ENCODE assay signal across 16 cellular contexts in the genomic region with DNA sequence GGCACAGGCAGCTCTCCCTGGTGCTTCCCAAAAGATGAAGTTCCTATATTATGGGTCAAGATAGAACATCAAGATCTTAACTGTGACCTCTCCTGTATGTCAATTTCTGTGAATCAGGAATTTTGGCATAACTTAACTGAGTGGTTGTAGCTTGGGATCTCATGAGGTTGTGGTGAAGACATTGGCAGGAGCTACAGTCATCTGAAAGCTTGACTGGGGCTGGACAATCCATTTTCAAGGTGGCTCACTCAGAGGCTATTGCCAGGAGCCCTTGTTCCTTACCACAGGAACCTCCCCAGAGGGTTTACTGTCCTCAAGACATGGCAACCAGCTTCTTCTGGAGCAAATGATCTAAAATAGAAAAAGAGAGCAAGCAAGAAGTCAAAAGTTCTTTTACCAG.
DNase-seq lines count a peak whose midpoint lies in the region; ATAC-seq and TF ChIP-seq lines count a peak whose summit lies in the region.
"Had no signal": no experiment of that assay in that cellular context is flagged by ENCODE, and none has a peak within 500 bp of the region (broad histone marks: within the 10 kb centered on the region; RNA-seq: fewer than 3 reads in every experiment).

No MANE protein-coding gene starts in this region.

- no peak overlapping the region for H3K9ac ChIP-seq in smooth muscle cell (ENCODE audit: low read depth)
- H3K9ac ChIP-seq: BLaER1 treated with 17β-estradiol and CSF1 and Interleukin-3, amounts not matched to agents 10 nM and 100 nM had no signal

- H3K36me3 ChIP-seq in smooth muscle cell (ENCODE audit: low read depth), result no peaks in the 10 kb centered on the region
- H3K36me3 ChIP-seq: BLaER1 treated with 17β-estradiol and CSF1 and Interleukin-3, amounts not matched to agents 10 nM and 100 nM had no signal

- no peaks in the 10 kb centered on the region for H4K20me1 ChIP-seq in smooth muscle cell (ENCODE audit: low read depth)
- H4K20me1 ChIP-seq: BLaER1 treated with 17β-estradiol and CSF1 and Interleukin-3, amounts not matched to agents 10 nM and 100 nM had no signal

- H3F3A ChIP-seq in smooth muscle cell (ENCODE audit: low read depth), result peaks cover 5% of the 10 kb centered on the region

- peak overlapping the region; percentile 80 to 82 for H3K27ac Mint-ChIP-seq in activated naive CD4-positive, alpha-beta T cell treated with anti-CD3 and anti-CD28 coated beads, Interleukin-2, amount 50 U/mL, for 72 hours
- peak overlapping the region; percentile 81 for H3K27ac Mint-ChIP-seq in activated T-helper 2 cell treated with anti-CD3 and anti-CD28 coated beads, Interferon-gamma antibody, Interleukin-2, Interleukin-4, amounts not matched to agents 10 μg/mL and 5 μg/mL and 100 μg/mL, durations not matched to agents 14 hours and 24 hours and 36 hours

- peaks cover 4 to 26% of the 10 kb centered on the region in 2 donors for H3K9me3 Mint-ChIP-seq in activated naive CD4-positive, alpha-beta T cell treated with anti-CD3 and anti-CD28 coated beads, Interleukin-2, amount 50 U/mL, for 72 hours
- H3K9me3 Mint-ChIP-seq in activated T-helper 2 cell treated with anti-CD3 and anti-CD28 coated beads, Interferon-gamma antibody, Interleukin-2, Interleukin-4, amounts not matched to agents 10 μg/mL and 5 μg/mL and 100 μg/mL, durations not matched to agents 14 hours and 24 hours and 36 hours, result peaks cover 44% of the 10 kb centered on the region

- TF ChIP-seq CTCF in smooth muscle cell (IDR thresholded peaks at IDR 0.05; ENCODE audit: borderline replicate concordance, insufficient read depth, poor library complexity, severe bottlenecking), result no peak

- no peak overlapping the region for H3K4me3 ChIP-seq in smooth muscle cell
- H3K4me3 ChIP-seq: BLaER1 treated with 17β-estradiol and CSF1 and Interleukin-3, amounts not matched to agents 10 nM and 100 nM had no signal

- intact Hi-C loops in activated T-helper 2 cell treated with anti-CD3 and anti-CD28 coated beads, Interferon-gamma antibody, Interleukin-2, Interleukin-4, amounts not matched to agents 10 μg/mL and 5 μg/mL and 100 μg/mL, durations not matched to agents 14 hours and 24 hours and 36 hours (cut with micrococcal nuclease), result loop anchor here (1.0 to 10.0 kb wide), 7 partner anchors 25 to 1904 kb away; no protein-coding TSS in a partner anchor

- no peak for DNase-seq in activated naive CD4-positive, alpha-beta T cell treated with anti-CD3 and anti-CD28 coated beads, Interleukin-2, amount 50 U/mL, for 72 hours (ENCODE audit: low spot score in 2 of 2)
- no peak for DNase-seq in activated naive CD4-positive, alpha-beta T cell (lab: John Stamatoyannopoulos, UW)
- peak; percentile 30 for DNase-seq in M059J (ENCODE audit: low read depth)
- DNase-seq in activated T-helper 2 cell treated with anti-CD3 and anti-CD28 coated beads, Interferon-gamma antibody, Interleukin-2, Interleukin-4, amounts not matched to agents 10 μg/mL and 5 μg/mL and 100 μg/mL, durations not matched to agents 14 hours and 24 hours and 36 hours (ENCODE audit: low spot score), result no peak
- DNase-seq in smooth muscle cell (lab: John Stamatoyannopoulos, UW; ENCODE audit: unreplicated experiment), result no peak
- DNase-seq in NCI-H187 (lab: John Stamatoyannopoulos, UW), result no peak
- no peak for DNase-seq in activated CD8-positive, alpha-beta memory T cell treated with anti-CD3 and anti-CD28 coated beads, Interleukin-2, amount 50 U/mL, for 4 hours
- DNase-seq: DMS 273 treated with DMSO at 0.1 percent for 48 hours, NCI-H1105 treated with DMSO at 0.1 percent for 48 hours, NCI-H1930, NCI-H2171, NCI-H82 had no signal

- no peak for ATAC-seq in activated naive CD4-positive, alpha-beta T cell treated with anti-CD3 and anti-CD28 coated beads, Interleukin-2, amount 50 U/mL, for 72 hours
- ATAC-seq: HepG2, Panc1, Right ventricle myocardium inferior had no signal

- no peaks in the 10 kb centered on the region for H3K27me3 ChIP-seq in smooth muscle cell (ENCODE audit: low read depth)
- H3K27me3 ChIP-seq: BLaER1 treated with 17β-estradiol and CSF1 and Interleukin-3, amounts not matched to agents 10 nM and 100 nM had no signal

- H3K27ac ChIP-seq in smooth muscle cell (ENCODE audit: low read depth), result peak overlapping the region; percentile 21
- H3K27ac ChIP-seq: BLaER1 treated with 17β-estradiol and CSF1 and Interleukin-3, amounts not matched to agents 10 nM and 100 nM had no signal

- no peaks in the 10 kb centered on the region for H3K27me3 Mint-ChIP-seq in activated T-helper 2 cell treated with anti-CD3 and anti-CD28 coated beads, Interferon-gamma antibody, Interleukin-2, Interleukin-4, amounts not matched to agents 10 μg/mL and 5 μg/mL and 100 μg/mL, durations not matched to agents 14 hours and 24 hours and 36 hours (ENCODE audit: low read depth)

- no peaks in the 10 kb centered on the region for H3K9me3 ChIP-seq in smooth muscle cell (replicated peaks; ENCODE audit: low read depth)

- H2AFZ ChIP-seq in smooth muscle cell (ENCODE audit: low read depth), result no peak overlapping the region

- H3K4me3 Mint-ChIP-seq in activated T-helper 2 cell treated with anti-CD3 and anti-CD28 coated beads, Interferon-gamma antibody, Interleukin-2, Interleukin-4, amounts not matched to agents 10 μg/mL and 5 μg/mL and 100 μg/mL, durations not matched to agents 14 hours and 24 hours and 36 hours (ENCODE audit: low read depth), result no peak overlapping the region

- peaks cover 4 to 30% of the 10 kb centered on the region in 2 donors for H3K36me3 Mint-ChIP-seq in activated naive CD4-positive, alpha-beta T cell treated with anti-CD3 and anti-CD28 coated beads, Interleukin-2, amount 50 U/mL, for 72 hours
- H3K36me3 Mint-ChIP-seq in activated T-helper 2 cell treated with anti-CD3 and anti-CD28 coated beads, Interferon-gamma antibody, Interleukin-2, Interleukin-4, amounts not matched to agents 10 μg/mL and 5 μg/mL and 100 μg/mL, durations not matched to agents 14 hours and 24 hours and 36 hours (ENCODE audit: low read depth), result peaks cover 9% of the 10 kb centered on the region

- H3K79me2 ChIP-seq in smooth muscle cell (ENCODE audit: low read depth), result no peaks in the 10 kb centered on the region

- H3K4me1 Mint-ChIP-seq in activated T-helper 2 cell treated with anti-CD3 and anti-CD28 coated beads, Interferon-gamma antibody, Interleukin-2, Interleukin-4, amounts not matched to agents 10 μg/mL and 5 μg/mL and 100 μg/mL, durations not matched to agents 14 hours and 24 hours and 36 hours (ENCODE audit: low read depth), result peaks cover 42% of the 10 kb centered on the region

- no peaks in the 10 kb centered on the region for H3K4me1 ChIP-seq in smooth muscle cell (ENCODE audit: low read depth)

- H3K4me2 ChIP-seq in smooth muscle cell, result no peak overlapping the region
- H3K4me2 ChIP-seq: BLaER1 treated with 17β-estradiol and CSF1 and Interleukin-3, amounts not matched to agents 10 nM and 100 nM had no signal
